Comparison of ENCODE assay signal across 1 cellular context in the genomic region with DNA sequence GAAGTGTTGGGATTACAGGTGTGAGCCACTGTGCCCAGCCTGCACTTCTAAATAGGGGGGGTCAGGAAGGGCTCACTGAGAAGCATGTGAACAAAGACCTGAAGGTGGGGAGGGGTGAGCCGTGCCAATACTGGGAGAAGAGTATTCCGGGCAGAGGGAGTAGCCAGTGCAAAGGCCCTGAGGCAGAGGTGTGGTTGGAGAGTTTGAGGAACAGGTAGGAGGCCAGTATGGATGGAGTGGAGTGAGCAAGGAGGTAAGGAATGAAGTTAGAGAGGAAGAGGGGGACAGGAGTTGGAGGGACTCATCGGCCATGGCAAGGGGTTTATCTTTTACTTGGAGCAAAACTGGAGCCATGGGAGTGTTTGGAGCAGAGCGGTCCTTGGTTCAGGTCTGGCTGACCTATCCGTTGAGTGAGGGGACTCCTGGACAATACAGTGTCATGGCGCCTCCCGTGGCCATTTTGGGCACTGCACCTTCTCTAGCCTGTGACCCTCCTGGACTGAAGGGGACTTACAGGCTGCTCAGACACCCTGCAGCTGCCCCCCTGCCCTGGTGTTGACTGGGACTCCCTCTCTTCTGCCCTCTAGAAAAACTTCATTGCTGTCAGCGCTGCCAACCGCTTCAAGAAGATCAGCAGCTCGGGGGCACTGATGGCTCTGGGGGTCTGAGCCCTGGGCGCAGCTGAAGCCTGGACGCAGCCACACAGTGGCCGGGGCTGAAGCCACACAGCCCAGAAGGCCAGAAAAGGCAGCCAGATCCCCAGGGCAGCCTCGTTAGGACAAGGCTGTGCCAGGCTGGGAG.
A peak's percentile ranks its signal among the peaks of the same experiment; 100 is the strongest.
TF ChIP-seq lines count a peak whose summit lies in the region.

No MANE protein-coding gene starts in this region.

TF ChIP-seq in H1, 55 proteins besides CTCF, POLR2A, EP300 and RAD21:
- no peak for TF ChIP-seq RXRA (IDR thresholded peaks at IDR 0.05; ENCODE audit: insufficient read depth, low read depth, low read length)
- TF ChIP-seq, protein P1, sequence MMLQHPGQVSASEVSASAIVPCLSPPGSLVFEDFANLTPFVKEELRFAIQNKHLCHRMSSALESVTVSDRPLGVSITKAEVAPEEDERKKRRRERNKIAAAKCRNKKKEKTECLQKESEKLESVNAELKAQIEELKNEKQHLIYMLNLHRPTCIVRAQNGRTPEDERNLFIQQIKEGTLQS (IDR thresholded peaks at IDR 0.05; ENCODE audit: insufficient read depth, low read depth, low read length), result no peak
- TF ChIP-seq TBP (IDR thresholded peaks at IDR 0.05; ENCODE audit: low read depth, low read length), result no peak
- TF ChIP-seq USF2 (IDR thresholded peaks at IDR 0.05; ENCODE audit: low read length), result no peak
- TF ChIP-seq YY1 (IDR thresholded peaks at IDR 0.05; ENCODE audit: low read depth, low read length), result peak; percentile 8; the same call in 1 of the 2 replicates
- 0 out of 2 replicates have a peak, but pooled peaks have one; percentile 23 for TF ChIP-seq JUND (IDR thresholded peaks at IDR 0.05; ENCODE audit: low read length)
- 0 out of 2 replicates have a peak, but pooled peaks have one; percentile 9 for TF ChIP-seq GABPA (IDR thresholded peaks at IDR 0.05; ENCODE audit: borderline replicate concordance, insufficient read depth, low read length)
- TF ChIP-seq KDM1A (IDR thresholded peaks at IDR 0.05; ENCODE audit: borderline replicate concordance, low read length), result peak; percentile 98
- peak in 1 of 2 experiments; percentile 94; a peak in 2 of 4 replicates for TF ChIP-seq HDAC2 (IDR thresholded peaks at IDR 0.05; ENCODE audit: borderline replicate concordance in 1 of 2, low read depth in 2 of 2, low read length in 2 of 2)
